ENCODE assay signal across 10 cellular contexts in genomic region chr1:53975861-53976260, GRCh38. TPM values are rescaled to one million over a fixed set of nuclear protein-coding genes. Genes with fewer than 3 reads are reported as not detected.
"Had no signal": no experiment of that assay in that cellular context is flagged by ENCODE, and none has a peak within 500 bp of the region (broad histone marks: within the 10 kb centered on the region; RNA-seq: fewer than 3 reads in every experiment).

No MANE protein-coding gene starts in this region.

- H3K27ac Mint-ChIP-seq: GM23338, H9, HFFc6 had no signal

- DNase-seq: GM23248, GOT3, H7, H9, HCEC 1CT, HFFc6 had no signal

- H3K4me2 ChIP-seq: GM23338 had no signal

- H3K27ac ChIP-seq: GM23248 had no signal

- H3K4me3 Mint-ChIP-seq: GM23338, H9, HFFc6 had no signal

- H3K9me3 ChIP-seq: HAP-1 had no signal

- H3K9me3 Mint-ChIP-seq: GM23338, H9, HFFc6 had no signal

- H3K4me3 ChIP-seq: GM23248, GM23338, HAP-1 had no signal

- H3K9ac ChIP-seq: GM23248 had no signal

RNA-seq across cellular contexts. Expression of gene LDLRAD1, which starts 42.1 kb away (rescaled TPM):
- total RNA-seq: GM23248, GM23338, H1, H4, H7, H9, HFFc6 had no signal
